13 cellular contexts compared by ENCODE assay signal in genomic region chr3:165624761-165625160, GRCh38.
DNase-seq lines count a peak whose midpoint lies in the region; ATAC-seq, FAIRE-seq and TF ChIP-seq lines count a peak whose summit lies in the region.
"Had no signal": no experiment of that assay in that cellular context is flagged by ENCODE, and none has a peak within 500 bp of the region (broad histone marks: within the 10 kb centered on the region; RNA-seq: fewer than 3 reads in every experiment).

No MANE protein-coding gene starts in this region.

- H3K79me2 ChIP-seq in fibroblast of lung (ENCODE audit: control insufficient read depth, insufficient read depth, low read length) = no peaks in the 10 kb centered on the region

- no peak for FAIRE-seq in A549 (lab: Jason Lieb, UNC)

- no peak overlapping the region for H3K4me2 ChIP-seq in A549
- no peak overlapping the region for H3K4me2 ChIP-seq in fibroblast of lung (ENCODE audit: extremely low read depth, insufficient read depth, low read length)

- no peaks in the 10 kb centered on the region for H4K20me1 ChIP-seq in fibroblast of lung (ENCODE audit: control insufficient read depth, extremely low read depth, insufficient read depth, low read length)

- H2AFZ ChIP-seq in fibroblast of lung (ENCODE audit: low read length) = no peak overlapping the region

- POLR2A ChIA-PET in A549 (lab: Yijun Ruan, JAX) = no interaction called here

- H3K36me3 ChIP-seq in Peyer's patch (no peaks in the 10 kb centered on the region), fibroblast of lung (ENCODE audit: control insufficient read depth, insufficient read depth, low read length) (no peaks in the 10 kb centered on the region)

- ATAC-seq in A549 = peak in 1 of 2 experiments; percentile 62; a peak in 3 of 6 replicates
- peak; percentile 74 for ATAC-seq in GM18867 (IDR thresholded peaks at IDR 0.05; ENCODE audit: unreplicated experiment)
- ATAC-seq in HG03097 (IDR thresholded peaks at IDR 0.05; ENCODE audit: low FRiP score, unreplicated experiment) = no peak
- ATAC-seq in GM18502 (IDR thresholded peaks at IDR 0.05; ENCODE audit: poor library complexity, unreplicated experiment) = no peak
- ATAC-seq: activated T-helper 17 cell treated with anti-CD3 and anti-CD28 coated beads, Interleukin-2, amount 50 U/mL, for 72 hours; stimulated activated naive CD8-positive, alpha-beta T cell treated with anti-CD3 and anti-CD28 coated beads, Interleukin-15, Interleukin-2, amounts not matched to agents 100 U/mL and 50 U/mL, for 24 hours had no signal

- CTCF ChIA-PET in A549 (lab: Yijun Ruan, JAX) = no interaction called here

- H3K27me3 ChIP-seq in Peyer's patch = no peaks in the 10 kb centered on the region
- H3K27me3 ChIP-seq in fibroblast of lung (ENCODE audit: control insufficient read depth, insufficient read depth, low read length) = no peaks in the 10 kb centered on the region

- H3K4me3 ChIP-seq in A549 (no peak overlapping the region), Peyer's patch (no peak overlapping the region), fibroblast of lung (replicated peaks in 1 of 4; ENCODE audit: control extremely low read depth in 1 of 4, insufficient read depth in 1 of 4, low read depth in 3 of 4, low read length in 4 of 4) (no peak overlapping the region)

- H3K27ac ChIP-seq in A549 (no peak overlapping the region), Peyer's patch (no peak overlapping the region), fibroblast of lung (ENCODE audit: insufficient read depth, low read length) (no peak overlapping the region)

- H3K9me3 ChIP-seq in A549 (no peaks in the 10 kb centered on the region), Peyer's patch (peaks cover 0 to 7% (median 0%) of the 10 kb centered on the region in 4 donors), fibroblast of lung (ENCODE audit: control insufficient read depth, insufficient read depth, low read depth, low read length) (no peaks in the 10 kb centered on the region)

- peak; percentile 13 to 47; a peak in 2 of 5 replicates for TF ChIP-seq RAD21 in A549 (conservative IDR thresholded peaks at IDR 0.05 in 1 of 2, IDR thresholded peaks at IDR 0.05 in 1 of 2)

- no peak overlapping the region for H3K9ac ChIP-seq in fibroblast of lung (ENCODE audit: insufficient read depth, low read length)

- TF ChIP-seq EP300 in A549 (IDR thresholded peaks at IDR 0.05) = no peak

- TF ChIP-seq POLR2A in A549 (IDR thresholded peaks at IDR 0.05; ENCODE audit: low read length) (no peak), Peyer's patch (IDR thresholded peaks at IDR 0.05) (no peak)

- 13% methylated on average over 3 of the region's 3 CpGs for WGBS in A549 (ENCODE audit: missing lambda C conversion rate)

- no peaks in the 10 kb centered on the region for H3K4me1 ChIP-seq in A549
- no peaks in the 10 kb centered on the region for H3K4me1 ChIP-seq in Peyer's patch
- no peaks in the 10 kb centered on the region for H3K4me1 ChIP-seq in fibroblast of lung (ENCODE audit: control insufficient read depth, extremely low read depth, insufficient read depth, low read length)

- TF ChIP-seq CTCF in A549 (IDR thresholded peaks at IDR 0.05) = no peak
- peak in 4 of 6 experiments; percentile 17 to 57 (median 52) for TF ChIP-seq CTCF in Peyer's patch (IDR thresholded peaks at IDR 0.05)
- peak in 1 of 2 donors; percentile 44 for TF ChIP-seq CTCF in fibroblast of lung (conservative IDR thresholded peaks at IDR 0.05 in 1 of 2, IDR thresholded peaks at IDR 0.05 in 1 of 2; ENCODE audit: low read depth in 1 of 2, low read length in 2 of 2)

- DNase-seq in A549 (ENCODE audit: low read depth in 1 of 2, low spot score in 1 of 2) = peak in 1 of 2 experiments; percentile 14
- DNase-seq in Peyer's patch = no peak
- peak; percentile 3 to 17 for DNase-seq in fibroblast of lung (ENCODE audit: low read depth in 2 of 2)
- DNase-seq in NCI-H345 treated with DMSO at 0.1 percent for 48 hours (lab: John Stamatoyannopoulos, UW; ENCODE audit: unreplicated experiment) = no peak
- DNase-seq in mucosa of gallbladder (ENCODE audit: low spot score) = no peak
- DNase-seq: activated B cell treated with CpG ODN at 0.5 μM for 24 hours; C1 segment of cervical spinal cord; NCI-H1105; stimulated activated naive CD8-positive, alpha-beta T cell treated with anti-CD3 and anti-CD28 coated beads, Interleukin-15, Interleukin-2, amounts not matched to agents 100 U/mL and 50 U/mL, for 24 hours had no signal

TF ChIP-seq in A549, 52 proteins besides CTCF, POLR2A, EP300 and RAD21:
- TF ChIP-seq SMC3 (IDR thresholded peaks at IDR 0.05) (no peak), RCOR1 (IDR thresholded peaks at IDR 0.05; ENCODE audit: low read depth, low read length) (no peak), ZSCAN20 (CRISPR knock-in tag; IDR thresholded peaks at IDR 0.05) (no peak), CBX2 (IDR thresholded peaks at IDR 0.05; ENCODE audit: borderline replicate concordance, low read depth) (no peak), MYC (IDR thresholded peaks at IDR 0.05; ENCODE audit: borderline replicate concordance, low read length) (no peak)

Comparison
In these comparisons a context has a peak if more than half of its experiments do, and no peak if none do; other contexts are left out.
1. DNase-seq: peak in fibroblast of lung (2 of 2); none in Peyer's patch (0 of 3), NCI-H345 treated with DMSO at 0.1 percent for 48 hours (single experiment) and mucosa of gallbladder (single experiment).